ENCODE assay signal across 8 cellular contexts in the genomic region with DNA sequence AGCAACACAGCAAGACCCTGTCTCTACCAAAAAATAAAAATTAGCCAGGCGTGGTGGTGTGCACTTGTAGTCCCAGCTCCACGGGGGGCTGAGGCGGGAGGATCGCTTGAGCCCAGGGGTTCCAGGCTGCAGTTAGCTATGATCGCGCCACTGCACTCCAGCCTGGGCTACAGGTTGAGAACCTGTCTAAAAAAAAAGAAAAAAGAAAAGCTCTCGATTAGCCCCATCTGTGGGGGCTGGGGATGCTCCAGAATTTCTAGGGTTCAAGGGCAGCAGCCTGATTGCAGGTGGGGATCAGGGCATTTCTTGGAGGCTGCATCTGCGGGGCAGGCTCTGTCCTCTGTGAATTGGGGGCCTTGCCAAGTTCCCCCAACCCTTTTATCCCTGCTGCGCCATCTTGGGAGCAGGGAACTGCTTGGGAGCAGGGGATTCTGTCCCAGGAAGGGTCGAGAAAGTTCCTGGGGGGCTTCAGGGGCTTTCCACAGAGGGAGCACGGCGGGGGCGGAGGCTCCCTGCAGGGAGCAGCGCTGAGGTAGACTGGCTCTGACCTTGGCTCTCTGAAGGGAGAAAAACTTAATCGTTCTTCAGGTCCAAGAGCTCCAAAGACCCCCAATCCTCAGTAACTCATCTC. TPM values are rescaled to one million over a fixed set of nuclear protein-coding genes. Genes with fewer than 3 reads are reported as not detected.
DNase-seq lines count a peak whose midpoint lies in the region; ATAC-seq and TF ChIP-seq lines count a peak whose summit lies in the region.

No MANE protein-coding gene starts in this region.

- peak overlapping the region; percentile 90 to 99 (median 98) for H3K9ac ChIP-seq in skeletal muscle tissue (ENCODE audit: low read depth in 1 of 3, low read length in 3 of 3)

- no peaks in the 10 kb centered on the region for H3K9me3 ChIP-seq in CD8-positive, alpha-beta memory T cell (ENCODE audit: low read length)
- H3K9me3 ChIP-seq in HEK293 (ENCODE audit: control insufficient read depth, insufficient read depth, low read depth, low read length) (no peaks in the 10 kb centered on the region), WERI-Rb-1 (ENCODE audit: severe bottlenecking) (no peaks in the 10 kb centered on the region), heart right ventricle (no peaks in the 10 kb centered on the region), skeletal muscle tissue (ENCODE audit: control insufficient read depth in 3 of 3, low read length in 3 of 3) (no peaks in the 10 kb centered on the region)

- H3K27me3 ChIP-seq in CD8-positive, alpha-beta memory T cell (ENCODE audit: insufficient read depth, low read length, poor library complexity, severe bottlenecking): no peaks in the 10 kb centered on the region
- H3K27me3 ChIP-seq in WERI-Rb-1 (ENCODE audit: insufficient read depth, low read depth, severe bottlenecking) (no peaks in the 10 kb centered on the region), heart right ventricle (no peaks in the 10 kb centered on the region), skeletal muscle tissue (ENCODE audit: control insufficient read depth in 3 of 3, insufficient read depth in 3 of 3, low read length in 3 of 3) (no peaks in the 10 kb centered on the region)

- peak in 5 of 8 donors; percentile 2 to 23 (median 4) for ATAC-seq in heart right ventricle
- no peak for ATAC-seq in GM18505 (IDR thresholded peaks at IDR 0.05; ENCODE audit: unreplicated experiment)
- no peak for ATAC-seq in HG03469 (IDR thresholded peaks at IDR 0.05; ENCODE audit: unreplicated experiment)

- H3K4me3 ChIP-seq in CD8-positive, alpha-beta memory T cell (ENCODE audit: low read length): peak overlapping the region; percentile 98
- H3K4me3 ChIP-seq in HEK293 (ENCODE audit: low read depth, low read length) (peak overlapping the region; percentile 76), WERI-Rb-1 (ENCODE audit: low read depth, low read length) (peak overlapping the region; percentile 98), heart right ventricle (peak overlapping the region; percentile 75 to 100 (median 90)), skeletal muscle tissue (ENCODE audit: low read length in 3 of 3) (peak overlapping the region; percentile 83 to 100 (median 99))

- H3K4me1 Mint-ChIP-seq in CD8-positive, alpha-beta memory T cell: peaks cover 34 to 39% (median 38%) of the 10 kb centered on the region in 3 donors

- peak overlapping the region; percentile 84 to 99 (median 93) for H3K27ac Mint-ChIP-seq in CD8-positive, alpha-beta memory T cell

- H3K4me3 Mint-ChIP-seq in CD8-positive, alpha-beta memory T cell: peak overlapping the region; percentile 84 to 98 (median 92)

- peak overlapping the region; percentile 87 for H3K27ac ChIP-seq in CD8-positive, alpha-beta memory T cell (ENCODE audit: low read depth, low read length)
- peak overlapping the region; percentile 79; the same call in 1 of the 2 replicates for H3K27ac ChIP-seq in HEK293 (ENCODE audit: extremely low read depth, low read depth, low read length)
- peak overlapping the region; percentile 88 for H3K27ac ChIP-seq in WERI-Rb-1
- H3K27ac ChIP-seq in heart right ventricle: peak overlapping the region in 9 of 10 donors; percentile 88 to 98 (median 94)
- peak overlapping the region; percentile 82 for H3K27ac ChIP-seq in skeletal muscle tissue (ENCODE audit: low read depth, low read length)

- H3K36me3 ChIP-seq in CD8-positive, alpha-beta memory T cell (ENCODE audit: insufficient read depth, low read length): no peaks in the 10 kb centered on the region
- peaks cover 0 to 6% of the 10 kb centered on the region in 2 experiments; a peak in 2 of 3 replicates for H3K36me3 ChIP-seq in HEK293 (ENCODE audit: control insufficient read depth in 2 of 2, insufficient read depth in 1 of 2, low read length in 2 of 2)
- H3K36me3 ChIP-seq in WERI-Rb-1: peaks cover 13% of the 10 kb centered on the region
- H3K36me3 ChIP-seq in heart right ventricle: peaks cover 0 to 12% (median 0%) of the 10 kb centered on the region in 9 donors
- peaks cover 0 to 4% (median 3%) of the 10 kb centered on the region in 3 donors for H3K36me3 ChIP-seq in skeletal muscle tissue (ENCODE audit: control insufficient read depth in 3 of 3, insufficient read depth in 3 of 3, low read length in 3 of 3)

- CTCF ChIA-PET in CD8-positive, alpha-beta memory T cell (lab: Charles Lee): interaction anchor here (0.9 kb wide), 1 partner anchor 12 kb away, joined by 3 read pairs; no protein-coding TSS in a partner anchor
- CTCF ChIA-PET in HEK293 (lab: Yijun Ruan, JAX): interaction anchor here (0.7 to 1.1 kb wide), 4 partner anchors 12 to 270 kb away, joined by 3 read pairs; no protein-coding TSS in a partner anchor

- H3K36me3 Mint-ChIP-seq in CD8-positive, alpha-beta memory T cell: peaks cover 0 to 16% (median 0%) of the 10 kb centered on the region in 3 donors

- peaks cover 36% of the 10 kb centered on the region for H3K4me1 ChIP-seq in CD8-positive, alpha-beta memory T cell (ENCODE audit: insufficient read depth, low read length)
- H3K4me1 ChIP-seq in HEK293 (ENCODE audit: control insufficient read depth, insufficient read depth, low read length) (peaks cover 3% of the 10 kb centered on the region; the same call in 1 of the 2 replicates), heart right ventricle (peaks cover 7 to 62% (median 44%) of the 10 kb centered on the region in 9 donors), skeletal muscle tissue (ENCODE audit: control insufficient read depth in 3 of 3, insufficient read depth in 3 of 3, low read length in 3 of 3) (peaks cover 21 to 42% (median 30%) of the 10 kb centered on the region in 3 donors)

- TF ChIP-seq CTCF in HEK293 (tag by site-specific recombination; IDR thresholded peaks at IDR 0.05) (no peak), WERI-Rb-1 (IDR thresholded peaks at IDR 0.05; ENCODE audit: low read depth, low read length) (no peak), heart right ventricle (IDR thresholded peaks at IDR 0.05) (no peak)

- H3K27me3 Mint-ChIP-seq in CD8-positive, alpha-beta memory T cell: peaks cover 0 to 12% of the 10 kb centered on the region in 2 donors

- H3K9me3 Mint-ChIP-seq in CD8-positive, alpha-beta memory T cell: no peaks in the 10 kb centered on the region

- no peak for TF ChIP-seq POLR2A in GM18505 (IDR thresholded peaks at IDR 0.05; ENCODE audit: borderline replicate concordance, extremely low read depth, insufficient read depth, insufficient read length)

- POLR2A ChIA-PET in CD8-positive, alpha-beta memory T cell (lab: Charles Lee): interaction anchor here (0.8 to 1.0 kb wide), 2 partner anchors 113 to 299 kb away, joined by 3 read pairs; a partner anchor contains a TSS
- POLR2A ChIA-PET in HEK293 (lab: Yijun Ruan, JAX): interaction anchor here (0.6 to 1.8 kb wide), 10 partner anchors 8 to 445 kb away, joined by 3 to 7 read pairs (median 4); a partner anchor contains a TSS

- intact Hi-C loops in heart right ventricle (cut with DNase I): loop anchor here in 1 of 10 donors (1.0 kb wide), 1 partner anchor 182 kb away; no protein-coding TSS in a partner anchor

- DNase-seq in CD8-positive, alpha-beta memory T cell: no peak
- DNase-seq in WERI-Rb-1 (no peak), heart right ventricle (no peak), NCI-H2029 treated with DMSO at 0.1 percent for 48 hours (lab: John Stamatoyannopoulos, UW) (no peak)

- 20 to 25% methylated on average over 15 of the region's 15 CpGs for WGBS in heart right ventricle, 2 donors

TF ChIP-seq in HEK293, 187 proteins besides CTCF, POLR2A, EP300 and RAD21:
- TF ChIP-seq, protein P1, sequence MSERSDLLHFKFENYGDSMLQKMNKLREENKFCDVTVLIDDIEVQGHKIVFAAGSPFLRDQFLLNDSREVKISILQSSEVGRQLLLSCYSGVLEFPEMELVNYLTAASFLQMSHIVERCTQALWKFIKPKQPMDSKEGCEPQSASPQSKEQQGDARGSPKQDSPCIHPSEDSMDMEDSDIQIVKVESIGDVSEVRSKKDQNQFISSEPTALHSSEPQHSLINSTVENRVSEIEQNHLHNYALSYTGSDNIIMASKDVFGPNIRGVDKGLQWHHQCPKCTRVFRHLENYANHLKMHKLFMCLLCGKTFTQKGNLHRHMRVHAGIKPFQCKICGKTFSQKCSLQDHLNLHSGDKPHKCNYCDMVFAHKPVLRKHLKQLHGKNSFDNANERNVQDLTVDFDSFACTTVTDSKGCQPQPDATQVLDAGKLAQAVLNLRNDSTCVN (tag by site-specific recombination; optimal IDR thresholded peaks at IDR 0.05): no peak
- TF ChIP-seq ZBTB48 (tag by site-specific recombination; IDR thresholded peaks at IDR 0.05) (0 out of 2 replicates have a peak, but pooled peaks have one; percentile 6), SCRT1 (tag by site-specific recombination; IDR thresholded peaks at IDR 0.05; ENCODE audit: borderline replicate concordance) (peak; percentile 95), SCRT2 (tag by site-specific recombination; IDR thresholded peaks at IDR 0.05) (peak; percentile 56), GLIS1 (tag by site-specific recombination; IDR thresholded peaks at IDR 0.05) (no peak)

RNA-seq across cellular contexts. Expression of a gene that starts 0.6 kb away (rescaled TPM):
- total RNA-seq in CD8-positive, alpha-beta memory T cell: 10 to 100 TPM; 86.5 to 86.6 TPM
- polyA plus RNA-seq in CD8-positive, alpha-beta memory T cell: 74.7 TPM
- 100 to 1,000 TPM; 110 to 147 (median 134) TPM for total RNA-seq in heart right ventricle
- 100 to 1,000 TPM in 1 of 2 donors, 10 to 100 TPM in 1; 93.1 to 213 TPM for polyA plus RNA-seq in heart right ventricle
- 53.2 TPM for total RNA-seq in skeletal muscle tissue

RNA-seq across cellular contexts. Expression of a gene that starts 49.4 kb away (rescaled TPM):
- total RNA-seq in CD8-positive, alpha-beta memory T cell: 100 to 1,000 TPM; 238 to 258 TPM
- polyA plus RNA-seq in CD8-positive, alpha-beta memory T cell: 821 TPM
- 10 to 100 TPM; 16.2 to 92.0 (median 19.0) TPM for total RNA-seq in heart right ventricle
- 100 to 1,000 TPM in 1 of 2 donors, 10 to 100 TPM in 1; 35.4 to 161 TPM for polyA plus RNA-seq in heart right ventricle
- 44.9 TPM for total RNA-seq in skeletal muscle tissue

RNA-seq across cellular contexts. Expression of a gene that starts 52.4 kb away (rescaled TPM):
- total RNA-seq in CD8-positive, alpha-beta memory T cell: not detected
- not detected for polyA plus RNA-seq in CD8-positive, alpha-beta memory T cell
- total RNA-seq in heart right ventricle: not detected
- polyA plus RNA-seq in heart right ventricle: not detected
- not detected for total RNA-seq in skeletal muscle tissue

Comparison
In these comparisons a context has a peak if more than half of its experiments do, and no peak if none do; other contexts are left out.
1. ATAC-seq: peak in heart right ventricle (5 of 8); none in GM18505 (single experiment) and HG03469 (single experiment).
2. Peak in every context shown above with its lines, with median percentiles within 50 percentile points of each other: H3K27ac ChIP-seq and H3K4me3 ChIP-seq.